16 cellular contexts compared by ENCODE assay signal in the genomic region with DNA sequence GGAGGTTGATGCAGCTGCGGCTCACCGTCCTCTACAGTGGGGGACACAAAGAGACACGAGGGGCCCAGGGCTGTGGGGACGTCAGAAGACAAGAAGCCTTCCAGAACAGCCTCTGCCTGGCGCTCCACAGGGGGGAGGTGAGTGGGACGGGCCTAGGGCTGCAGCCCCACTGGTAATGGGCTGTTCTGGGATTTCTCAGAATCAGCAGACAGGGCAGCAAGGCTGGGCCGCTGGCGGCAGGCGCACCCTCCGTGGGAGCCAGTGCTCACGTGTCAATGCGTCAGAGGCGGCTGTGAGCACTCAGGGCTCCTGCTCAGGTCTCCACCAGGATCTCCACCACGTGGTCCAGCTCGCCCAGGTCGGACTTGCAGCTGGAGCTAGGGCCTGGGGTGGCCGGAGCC. TPM values are rescaled to one million over a fixed set of nuclear protein-coding genes. Genes with fewer than 3 reads are reported as not detected.
"Had no signal": no experiment of that assay in that cellular context is flagged by ENCODE, and none has a peak within 500 bp of the region (broad histone marks: within the 10 kb centered on the region; RNA-seq: fewer than 3 reads in every experiment).

No MANE protein-coding gene starts in this region.

- DNase-seq: activated CD4-positive, alpha-beta T cell treated with anti-CD3 and anti-CD28 coated beads, Interleukin-2, amount 50 U/mL, for 4 hours; activated gamma-delta T cell treated with Interleukin-2 at 50 U/mL for 16 hours; effector CD4-positive, alpha-beta T cell; heart right ventricle; immature natural killer cell; kidney glomerular epithelial cell; left ventricle myocardium inferior; naive thymus-derived CD8-positive, alpha-beta T cell; pancreas; stimulated activated naive B cell treated with anti-CD40 and anti-IgM and Interleukin-4, amounts not matched to agents 10 μg/mL and 1 μg/mL and 100 μg/mL, for 72 hours; WERI-Rb-1 had no signal

- H3K4me1 ChIP-seq: pancreas had no signal

- H3K4me3 ChIP-seq: adrenal gland, esophagus muscularis mucosa, heart right ventricle, left ventricle myocardium inferior, mucosa of descending colon, pancreas had no signal

- H3K27me3 ChIP-seq: adrenal gland, esophagus muscularis mucosa, heart right ventricle, pancreas had no signal

- H3K27ac ChIP-seq: adrenal gland, esophagus muscularis mucosa, heart right ventricle, left ventricle myocardium inferior, pancreas, WERI-Rb-1 had no signal

- H3K9me3 ChIP-seq: adrenal gland, esophagus muscularis mucosa, heart right ventricle, left ventricle myocardium inferior, mucosa of descending colon, pancreas had no signal

RNA-seq across cellular contexts. Expression of a gene that starts 32.7 kb away (rescaled TPM):
- total RNA-seq: naive thymus-derived CD8-positive, alpha-beta T cell had no signal
- polyA plus RNA-seq: immature natural killer cell; naive thymus-derived CD8-positive, alpha-beta T cell had no signal

RNA-seq across cellular contexts. Expression of a gene that starts 54.3 kb away (rescaled TPM):
- total RNA-seq: bronchial epithelial cell, endothelial cell of umbilical vein had no signal
- polyA plus RNA-seq: endothelial cell of umbilical vein had no signal
